In the genomic region with DNA sequence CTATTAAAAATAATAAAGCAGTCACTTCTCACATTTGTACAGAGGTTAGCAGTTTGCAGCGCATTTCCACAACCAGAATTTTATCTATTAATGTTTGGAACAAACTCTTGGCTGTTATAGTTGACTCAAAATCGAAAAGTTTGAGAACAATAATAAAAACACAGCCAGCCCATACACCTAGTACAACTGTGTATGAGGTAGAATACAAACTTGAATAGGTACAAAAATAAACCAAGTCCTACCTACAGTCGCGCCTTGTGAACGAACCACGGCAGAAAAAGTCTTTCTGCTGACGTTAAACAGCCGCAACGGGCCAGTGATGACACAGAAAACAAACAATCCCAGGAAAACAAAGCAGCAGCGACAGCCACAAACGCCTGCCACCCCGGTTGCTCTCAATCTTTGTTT, we compare ENCODE assay signal across 3 cellular contexts.
TF ChIP-seq lines count a peak whose summit lies in the region.

No MANE protein-coding gene starts in this region.

TF ChIP-seq in GM23338, 12 proteins besides CTCF, POLR2A, EP300 and RAD21:
- TF ChIP-seq CREB1 (CRISPR knock-in tag; IDR thresholded peaks at IDR 0.05; ENCODE audit: low read depth) (no peak), EZH2phosphoT487 (IDR thresholded peaks at IDR 0.05; ENCODE audit: unreplicated experiment) (no peak), NANOG (IDR thresholded peaks at IDR 0.05; ENCODE audit: borderline replicate concordance) (no peak)
- TF ChIP-seq, protein P1, sequence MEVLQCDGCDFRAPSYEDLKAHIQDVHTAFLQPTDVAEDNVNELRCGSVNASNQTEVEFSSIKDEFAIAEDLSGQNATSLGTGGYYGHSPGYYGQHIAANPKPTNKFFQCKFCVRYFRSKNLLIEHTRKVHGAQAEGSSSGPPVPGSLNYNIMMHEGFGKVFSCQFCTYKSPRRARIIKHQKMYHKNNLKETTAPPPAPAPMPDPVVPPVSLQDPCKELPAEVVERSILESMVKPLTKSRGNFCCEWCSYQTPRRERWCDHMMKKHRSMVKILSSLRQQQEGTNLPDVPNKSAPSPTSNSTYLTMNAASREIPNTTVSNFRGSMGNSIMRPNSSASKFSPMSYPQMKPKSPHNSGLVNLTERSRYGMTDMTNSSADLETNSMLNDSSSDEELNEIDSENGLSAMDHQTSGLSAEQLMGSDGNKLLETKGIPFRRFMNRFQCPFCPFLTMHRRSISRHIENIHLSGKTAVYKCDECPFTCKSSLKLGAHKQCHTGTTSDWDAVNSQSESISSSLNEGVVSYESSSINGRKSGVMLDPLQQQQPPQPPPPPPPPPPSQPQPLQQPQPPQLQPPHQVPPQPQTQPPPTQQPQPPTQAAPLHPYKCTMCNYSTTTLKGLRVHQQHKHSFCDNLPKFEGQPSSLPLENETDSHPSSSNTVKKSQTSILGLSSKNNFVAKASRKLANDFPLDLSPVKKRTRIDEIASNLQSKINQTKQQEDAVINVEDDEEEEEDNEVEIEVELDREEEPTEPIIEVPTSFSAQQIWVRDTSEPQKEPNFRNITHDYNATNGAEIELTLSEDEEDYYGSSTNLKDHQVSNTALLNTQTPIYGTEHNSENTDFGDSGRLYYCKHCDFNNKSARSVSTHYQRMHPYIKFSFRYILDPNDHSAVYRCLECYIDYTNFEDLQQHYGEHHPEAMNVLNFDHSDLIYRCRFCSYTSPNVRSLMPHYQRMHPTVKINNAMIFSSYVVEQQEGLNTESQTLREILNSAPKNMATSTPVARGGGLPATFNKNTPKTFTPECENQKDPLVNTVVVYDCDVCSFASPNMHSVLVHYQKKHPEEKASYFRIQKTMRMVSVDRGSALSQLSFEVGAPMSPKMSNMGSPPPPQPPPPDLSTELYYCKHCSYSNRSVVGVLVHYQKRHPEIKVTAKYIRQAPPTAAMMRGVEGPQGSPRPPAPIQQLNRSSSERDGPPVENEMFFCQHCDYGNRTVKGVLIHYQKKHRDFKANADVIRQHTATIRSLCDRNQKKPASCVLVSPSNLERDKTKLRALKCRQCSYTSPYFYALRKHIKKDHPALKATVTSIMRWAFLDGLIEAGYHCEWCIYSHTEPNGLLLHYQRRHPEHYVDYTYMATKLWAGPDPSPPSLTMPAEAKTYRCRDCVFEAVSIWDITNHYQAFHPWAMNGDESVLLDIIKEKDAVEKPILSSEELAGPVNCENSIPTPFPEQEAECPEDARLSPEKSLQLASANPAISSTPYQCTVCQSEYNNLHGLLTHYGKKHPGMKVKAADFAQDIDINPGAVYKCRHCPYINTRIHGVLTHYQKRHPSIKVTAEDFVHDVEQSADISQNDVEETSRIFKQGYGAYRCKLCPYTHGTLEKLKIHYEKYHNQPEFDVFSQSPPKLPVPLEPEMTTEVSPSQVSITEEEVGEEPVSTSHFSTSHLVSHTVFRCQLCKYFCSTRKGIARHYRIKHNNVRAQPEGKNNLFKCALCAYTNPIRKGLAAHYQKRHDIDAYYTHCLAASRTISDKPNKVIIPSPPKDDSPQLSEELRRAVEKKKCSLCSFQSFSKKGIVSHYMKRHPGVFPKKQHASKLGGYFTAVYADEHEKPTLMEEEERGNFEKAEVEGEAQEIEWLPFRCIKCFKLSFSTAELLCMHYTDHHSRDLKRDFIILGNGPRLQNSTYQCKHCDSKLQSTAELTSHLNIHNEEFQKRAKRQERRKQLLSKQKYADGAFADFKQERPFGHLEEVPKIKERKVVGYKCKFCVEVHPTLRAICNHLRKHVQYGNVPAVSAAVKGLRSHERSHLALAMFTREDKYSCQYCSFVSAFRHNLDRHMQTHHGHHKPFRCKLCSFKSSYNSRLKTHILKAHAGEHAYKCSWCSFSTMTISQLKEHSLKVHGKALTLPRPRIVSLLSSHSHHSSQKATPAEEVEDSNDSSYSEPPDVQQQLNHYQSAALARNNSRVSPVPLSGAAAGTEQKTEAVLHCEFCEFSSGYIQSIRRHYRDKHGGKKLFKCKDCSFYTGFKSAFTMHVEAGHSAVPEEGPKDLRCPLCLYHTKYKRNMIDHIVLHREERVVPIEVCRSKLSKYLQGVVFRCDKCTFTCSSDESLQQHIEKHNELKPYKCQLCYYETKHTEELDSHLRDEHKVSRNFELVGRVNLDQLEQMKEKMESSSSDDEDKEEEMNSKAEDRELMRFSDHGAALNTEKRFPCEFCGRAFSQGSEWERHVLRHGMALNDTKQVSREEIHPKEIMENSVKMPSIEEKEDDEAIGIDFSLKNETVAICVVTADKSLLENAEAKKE (CRISPR knock-in tag; IDR thresholded peaks at IDR 0.05): no peak
TF ChIP-seq in GM23338: peak in this region for 0.

TF ChIP-seq in GM12878, 131 proteins besides CTCF, POLR2A, EP300 and RAD21 (continues in another document):
- TF ChIP-seq RUNX3 (IDR thresholded peaks at IDR 0.05; ENCODE audit: low read length) (no peak), CHD1 (IDR thresholded peaks at IDR 0.05; ENCODE audit: low read depth, low read length) (no peak), EZH2 (IDR thresholded peaks at IDR 0.05; ENCODE audit: borderline replicate concordance, control insufficient read depth, low read depth, low read length) (0 out of 2 replicates have a peak, but pooled peaks have one; percentile 88), IRF4 (IDR thresholded peaks at IDR 0.05; ENCODE audit: low read depth, low read length) (no peak)
- TF ChIP-seq, protein P2, sequence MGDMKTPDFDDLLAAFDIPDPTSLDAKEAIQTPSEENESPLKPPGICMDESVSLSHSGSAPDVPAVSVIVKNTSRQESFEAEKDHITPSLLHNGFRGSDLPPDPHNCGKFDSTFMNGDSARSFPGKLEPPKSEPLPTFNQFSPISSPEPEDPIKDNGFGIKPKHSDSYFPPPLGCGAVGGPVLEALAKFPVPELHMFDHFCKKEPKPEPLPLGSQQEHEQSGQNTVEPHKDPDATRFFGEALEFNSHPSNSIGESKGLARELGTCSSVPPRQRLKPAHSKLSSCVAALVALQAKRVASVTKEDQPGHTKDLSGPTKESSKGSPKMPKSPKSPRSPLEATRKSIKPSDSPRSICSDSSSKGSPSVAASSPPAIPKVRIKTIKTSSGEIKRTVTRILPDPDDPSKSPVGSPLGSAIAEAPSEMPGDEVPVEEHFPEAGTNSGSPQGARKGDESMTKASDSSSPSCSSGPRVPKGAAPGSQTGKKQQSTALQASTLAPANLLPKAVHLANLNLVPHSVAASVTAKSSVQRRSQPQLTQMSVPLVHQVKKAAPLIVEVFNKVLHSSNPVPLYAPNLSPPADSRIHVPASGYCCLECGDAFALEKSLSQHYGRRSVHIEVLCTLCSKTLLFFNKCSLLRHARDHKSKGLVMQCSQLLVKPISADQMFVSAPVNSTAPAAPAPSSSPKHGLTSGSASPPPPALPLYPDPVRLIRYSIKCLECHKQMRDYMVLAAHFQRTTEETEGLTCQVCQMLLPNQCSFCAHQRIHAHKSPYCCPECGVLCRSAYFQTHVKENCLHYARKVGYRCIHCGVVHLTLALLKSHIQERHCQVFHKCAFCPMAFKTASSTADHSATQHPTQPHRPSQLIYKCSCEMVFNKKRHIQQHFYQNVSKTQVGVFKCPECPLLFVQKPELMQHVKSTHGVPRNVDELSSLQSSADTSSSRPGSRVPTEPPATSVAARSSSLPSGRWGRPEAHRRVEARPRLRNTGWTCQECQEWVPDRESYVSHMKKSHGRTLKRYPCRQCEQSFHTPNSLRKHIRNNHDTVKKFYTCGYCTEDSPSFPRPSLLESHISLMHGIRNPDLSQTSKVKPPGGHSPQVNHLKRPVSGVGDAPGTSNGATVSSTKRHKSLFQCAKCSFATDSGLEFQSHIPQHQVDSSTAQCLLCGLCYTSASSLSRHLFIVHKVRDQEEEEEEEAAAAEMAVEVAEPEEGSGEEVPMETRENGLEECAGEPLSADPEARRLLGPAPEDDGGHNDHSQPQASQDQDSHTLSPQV (IDR thresholded peaks at IDR 0.05): no peak
- TF ChIP-seq, protein P3, sequence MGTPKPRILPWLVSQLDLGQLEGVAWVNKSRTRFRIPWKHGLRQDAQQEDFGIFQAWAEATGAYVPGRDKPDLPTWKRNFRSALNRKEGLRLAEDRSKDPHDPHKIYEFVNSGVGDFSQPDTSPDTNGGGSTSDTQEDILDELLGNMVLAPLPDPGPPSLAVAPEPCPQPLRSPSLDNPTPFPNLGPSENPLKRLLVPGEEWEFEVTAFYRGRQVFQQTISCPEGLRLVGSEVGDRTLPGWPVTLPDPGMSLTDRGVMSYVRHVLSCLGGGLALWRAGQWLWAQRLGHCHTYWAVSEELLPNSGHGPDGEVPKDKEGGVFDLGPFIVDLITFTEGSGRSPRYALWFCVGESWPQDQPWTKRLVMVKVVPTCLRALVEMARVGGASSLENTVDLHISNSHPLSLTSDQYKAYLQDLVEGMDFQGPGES (IDR thresholded peaks at IDR 0.05): no peak

TF ChIP-seq in HepG2, 621 proteins besides CTCF, POLR2A, EP300 and RAD21:
- TF ChIP-seq CBX2 (IDR thresholded peaks at IDR 0.05; ENCODE audit: low read depth, low read length) (peak; percentile 92; the same call in 1 of the 2 replicates), CBX2 (CRISPR knock-in tag; IDR thresholded peaks at IDR 0.05; ENCODE audit: low read depth) (no peak), ZBTB21 (CRISPR knock-in tag; IDR thresholded peaks at IDR 0.05) (peak; percentile 65), ZNF484 (CRISPR knock-in tag; IDR thresholded peaks at IDR 0.05; ENCODE audit: borderline replicate concordance, low read depth) (no peak), RNF2 (conservative IDR thresholded peaks at IDR 0.05; ENCODE audit: low read depth) (peak; percentile 25; the same call in 1 of the 2 replicates), FOSL2 (CRISPR knock-in tag; IDR thresholded peaks at IDR 0.05) (0 out of 2 replicates have a peak, but pooled peaks have one; percentile 16), SCMH1 (CRISPR knock-in tag; IDR thresholded peaks at IDR 0.05; ENCODE audit: borderline replicate concordance) (0 out of 2 replicates have a peak, but pooled peaks have one; percentile 12)
